8 cellular contexts compared by ENCODE assay signal in the genomic region with DNA sequence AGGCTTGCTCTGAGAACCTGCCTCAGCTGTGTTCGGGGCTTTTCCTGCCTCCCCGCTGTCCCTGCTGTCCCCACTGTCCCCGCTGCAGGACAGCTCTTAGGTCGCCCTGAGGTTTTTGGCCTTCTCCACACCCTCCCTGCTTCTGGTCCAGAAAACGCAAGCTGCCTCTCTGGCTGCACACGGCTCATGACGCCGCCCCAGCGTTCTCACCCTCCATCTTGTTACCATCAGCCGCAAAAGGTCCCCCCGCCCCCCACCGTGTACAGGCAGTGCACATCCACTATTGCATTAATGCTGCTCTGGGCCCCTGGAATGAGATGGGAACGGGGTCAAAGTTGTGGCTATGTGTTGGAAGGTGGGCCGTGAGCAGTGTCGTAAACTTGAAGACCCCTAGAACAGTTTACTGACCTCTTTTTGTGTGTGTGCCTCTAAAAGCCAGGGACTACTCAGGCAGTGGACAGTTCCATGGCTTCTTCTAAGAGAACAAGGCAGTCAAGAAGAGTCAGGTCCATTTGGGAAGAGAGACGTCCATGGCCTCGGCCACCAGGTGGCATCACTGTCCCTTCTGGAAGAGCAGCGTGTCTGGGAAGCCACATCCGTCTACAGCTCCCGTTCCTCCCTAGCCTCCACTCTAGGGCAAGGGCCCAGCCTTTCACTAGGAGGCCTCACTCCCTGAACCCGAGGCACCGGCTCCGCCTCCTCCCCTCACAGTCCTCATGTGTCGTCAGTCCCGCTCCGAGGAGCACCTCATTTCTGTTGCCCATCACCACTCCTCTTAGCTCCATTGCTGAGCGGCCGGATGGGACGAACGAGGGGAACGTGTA. TPM values are rescaled to one million over a fixed set of nuclear protein-coding genes. Genes with fewer than 3 reads are reported as not detected.
DNase-seq lines count a peak whose midpoint lies in the region; ATAC-seq, FAIRE-seq and TF ChIP-seq lines count a peak whose summit lies in the region.

No MANE protein-coding gene starts in this region.

- TF ChIP-seq CTCF in WTC11 (IDR thresholded peaks at IDR 0.05) = peak; percentile 80
- TF ChIP-seq CTCF in bronchial epithelial cell (IDR thresholded peaks at IDR 0.05; ENCODE audit: insufficient read depth, low read length, severe bottlenecking) = peak; percentile 93
- TF ChIP-seq CTCF in kidney (IDR thresholded peaks at IDR 0.05; ENCODE audit: borderline replicate concordance, extremely low read depth, insufficient read depth) = peak; percentile 96

- intact Hi-C loops in kidney (cut with DNase I) = loop anchor here (5.0 kb wide), 1 partner anchor 135 kb away; no protein-coding TSS in a partner anchor

- H3K9me3 Mint-ChIP-seq in WTC11 = peaks cover 3% of the 10 kb centered on the region; the same call in 1 of the 2 replicates

- H3K27ac Mint-ChIP-seq in WTC11 = peak overlapping the region; percentile 76

- no peaks in the 10 kb centered on the region for H3K27me3 Mint-ChIP-seq in WTC11 (ENCODE audit: low read depth)

- H3K9me3 ChIP-seq in kidney (ENCODE audit: control insufficient read depth in 1 of 2, low read length in 2 of 2) = no peaks in the 10 kb centered on the region

- no peak overlapping the region for H3K27ac ChIP-seq in kidney (ENCODE audit: low read depth in 2 of 2, low read length in 2 of 2)

- H3K27me3 ChIP-seq in bronchial epithelial cell (ENCODE audit: control insufficient read depth, insufficient read depth, low read length) = no peaks in the 10 kb centered on the region

- CTCF ChIA-PET in WTC11 (lab: Charles Lee) = interaction anchor here (0.6 to 3.4 kb wide), 34 partner anchors 8 to 916 kb away, joined by 3 to 55 read pairs (median 4); partner anchors contain the start of gene DENND2A

- no peak overlapping the region for H3K4me3 Mint-ChIP-seq in WTC11

- H3K9ac ChIP-seq in kidney (ENCODE audit: low read length in 2 of 2) = peak overlapping the region in 1 of 2 donors; percentile 34

- H3K36me3 ChIP-seq in bronchial epithelial cell (ENCODE audit: control insufficient read depth, insufficient read depth, low read length) (no peaks in the 10 kb centered on the region), kidney (ENCODE audit: control insufficient read depth in 1 of 2, insufficient read depth in 2 of 2, low read length in 2 of 2) (no peaks in the 10 kb centered on the region)

- H3K4me3 ChIP-seq in bronchial epithelial cell (ENCODE audit: low read depth, low read length) (no peak overlapping the region), kidney (ENCODE audit: low read length in 2 of 2) (no peak overlapping the region)

- peak; percentile 66 for DNase-seq in CMK (ENCODE audit: low read depth)
- peak; percentile 85 for DNase-seq in HCEC 1CT
- peak; percentile 74 for DNase-seq in NCI-H226
- peak; percentile 95 for DNase-seq in WTC11 (ENCODE audit: low spot score)
- peak; percentile 79 for DNase-seq in bronchial epithelial cell (ENCODE audit: low read depth)
- DNase-seq in kidney = peak; percentile 95
- DNase-seq in stimulated activated CD4-positive, alpha-beta T cell treated with anti-CD3 and anti-CD28 coated beads, Interleukin-15, amount 100 ng/mL, for 48 hours (ENCODE audit: low read depth in 2 of 2) = peak; percentile 47 to 66
- no peak for DNase-seq in cortex of kidney (lab: John Stamatoyannopoulos, UW)

- peaks cover 0 to 2% of the 10 kb centered on the region in 2 donors for H3K4me1 ChIP-seq in kidney (ENCODE audit: control insufficient read depth in 1 of 2, insufficient read depth in 1 of 2, low read depth in 1 of 2, low read length in 2 of 2)

- no peaks in the 10 kb centered on the region for H3K36me3 Mint-ChIP-seq in WTC11

- peak; percentile 93 for ATAC-seq in WTC11

- POLR2A ChIA-PET in WTC11 (lab: Charles Lee) = interaction anchor here (1.0 to 1.2 kb wide), 2 partner anchors 118 to 123 kb away, joined by 3 to 5 read pairs; partner anchors contain the start of gene DENND2A

- H3K4me1 Mint-ChIP-seq in WTC11 = peaks cover 20% of the 10 kb centered on the region

- FAIRE-seq in bronchial epithelial cell (lab: Jason Lieb, UNC) (peak; percentile 55), kidney (lab: Jason Lieb, UNC) (no peak)

TF ChIP-seq in WTC11, 78 proteins besides CTCF, POLR2A, EP300 and RAD21:
- TF ChIP-seq, protein P1, sequence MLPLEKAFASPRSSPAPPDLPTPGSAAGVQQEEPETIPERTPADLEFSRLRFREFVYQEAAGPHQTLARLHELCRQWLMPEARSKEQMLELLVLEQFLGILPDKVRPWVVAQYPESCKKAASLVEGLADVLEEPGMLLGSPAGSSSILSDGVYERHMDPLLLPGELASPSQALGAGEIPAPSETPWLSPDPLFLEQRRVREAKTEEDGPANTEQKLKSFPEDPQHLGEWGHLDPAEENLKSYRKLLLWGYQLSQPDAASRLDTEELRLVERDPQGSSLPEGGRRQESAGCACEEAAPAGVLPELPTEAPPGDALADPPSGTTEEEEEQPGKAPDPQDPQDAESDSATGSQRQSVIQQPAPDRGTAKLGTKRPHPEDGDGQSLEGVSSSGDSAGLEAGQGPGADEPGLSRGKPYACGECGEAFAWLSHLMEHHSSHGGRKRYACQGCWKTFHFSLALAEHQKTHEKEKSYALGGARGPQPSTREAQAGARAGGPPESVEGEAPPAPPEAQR (CRISPR knock-in tag; IDR thresholded peaks at IDR 0.05) = peak; percentile 37; the same call in 1 of the 2 replicates
- TF ChIP-seq ZNF263 (CRISPR knock-in tag; IDR thresholded peaks at IDR 0.05; ENCODE audit: low read depth) (peak; percentile 100), SP1 (CRISPR knock-in tag; conservative IDR thresholded peaks at IDR 0.05) (peak; percentile 76), ZNF396 (CRISPR knock-in tag; IDR thresholded peaks at IDR 0.05; ENCODE audit: borderline replicate concordance) (peak; percentile 87; the same call in 1 of the 2 replicates), ATF1 (CRISPR knock-in tag; IDR thresholded peaks at IDR 0.05) (no peak), CBFB (CRISPR knock-in tag; IDR thresholded peaks at IDR 0.05; ENCODE audit: low read depth) (no peak), NFATC4 (CRISPR knock-in tag; IDR thresholded peaks at IDR 0.05) (no peak), FOXK1 (CRISPR knock-in tag; IDR thresholded peaks at IDR 0.05) (peak; percentile 46; the same call in 1 of the 2 replicates), MAX (CRISPR knock-in tag; IDR thresholded peaks at IDR 0.05) (peak; percentile 57; the same call in 1 of the 2 replicates), NFE2L1 (CRISPR knock-in tag; IDR thresholded peaks at IDR 0.05) (peak; percentile 41; the same call in 1 of the 2 replicates), FOXP1 (CRISPR knock-in tag; IDR thresholded peaks at IDR 0.05; ENCODE audit: borderline replicate concordance) (peak; percentile 77; the same call in 1 of the 2 replicates), IRF2 (CRISPR knock-in tag; IDR thresholded peaks at IDR 0.05; ENCODE audit: borderline replicate concordance, low read depth) (no peak)
- TF ChIP-seq, protein P2, sequence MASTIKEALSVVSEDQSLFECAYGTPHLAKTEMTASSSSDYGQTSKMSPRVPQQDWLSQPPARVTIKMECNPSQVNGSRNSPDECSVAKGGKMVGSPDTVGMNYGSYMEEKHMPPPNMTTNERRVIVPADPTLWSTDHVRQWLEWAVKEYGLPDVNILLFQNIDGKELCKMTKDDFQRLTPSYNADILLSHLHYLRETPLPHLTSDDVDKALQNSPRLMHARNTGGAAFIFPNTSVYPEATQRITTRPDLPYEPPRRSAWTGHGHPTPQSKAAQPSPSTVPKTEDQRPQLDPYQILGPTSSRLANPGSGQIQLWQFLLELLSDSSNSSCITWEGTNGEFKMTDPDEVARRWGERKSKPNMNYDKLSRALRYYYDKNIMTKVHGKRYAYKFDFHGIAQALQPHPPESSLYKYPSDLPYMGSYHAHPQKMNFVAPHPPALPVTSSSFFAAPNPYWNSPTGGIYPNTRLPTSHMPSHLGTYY (CRISPR knock-in tag; IDR thresholded peaks at IDR 0.05) = peak; percentile 52; the same call in 1 of the 2 replicates
- TF ChIP-seq, protein P3, sequence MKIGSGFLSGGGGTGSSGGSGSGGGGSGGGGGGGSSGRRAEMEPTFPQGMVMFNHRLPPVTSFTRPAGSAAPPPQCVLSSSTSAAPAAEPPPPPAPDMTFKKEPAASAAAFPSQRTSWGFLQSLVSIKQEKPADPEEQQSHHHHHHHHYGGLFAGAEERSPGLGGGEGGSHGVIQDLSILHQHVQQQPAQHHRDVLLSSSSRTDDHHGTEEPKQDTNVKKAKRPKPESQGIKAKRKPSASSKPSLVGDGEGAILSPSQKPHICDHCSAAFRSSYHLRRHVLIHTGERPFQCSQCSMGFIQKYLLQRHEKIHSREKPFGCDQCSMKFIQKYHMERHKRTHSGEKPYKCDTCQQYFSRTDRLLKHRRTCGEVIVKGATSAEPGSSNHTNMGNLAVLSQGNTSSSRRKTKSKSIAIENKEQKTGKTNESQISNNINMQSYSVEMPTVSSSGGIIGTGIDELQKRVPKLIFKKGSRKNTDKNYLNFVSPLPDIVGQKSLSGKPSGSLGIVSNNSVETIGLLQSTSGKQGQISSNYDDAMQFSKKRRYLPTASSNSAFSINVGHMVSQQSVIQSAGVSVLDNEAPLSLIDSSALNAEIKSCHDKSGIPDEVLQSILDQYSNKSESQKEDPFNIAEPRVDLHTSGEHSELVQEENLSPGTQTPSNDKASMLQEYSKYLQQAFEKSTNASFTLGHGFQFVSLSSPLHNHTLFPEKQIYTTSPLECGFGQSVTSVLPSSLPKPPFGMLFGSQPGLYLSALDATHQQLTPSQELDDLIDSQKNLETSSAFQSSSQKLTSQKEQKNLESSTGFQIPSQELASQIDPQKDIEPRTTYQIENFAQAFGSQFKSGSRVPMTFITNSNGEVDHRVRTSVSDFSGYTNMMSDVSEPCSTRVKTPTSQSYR (CRISPR knock-in tag; IDR thresholded peaks at IDR 0.05) = no peak
- TF ChIP-seq, protein P4, sequence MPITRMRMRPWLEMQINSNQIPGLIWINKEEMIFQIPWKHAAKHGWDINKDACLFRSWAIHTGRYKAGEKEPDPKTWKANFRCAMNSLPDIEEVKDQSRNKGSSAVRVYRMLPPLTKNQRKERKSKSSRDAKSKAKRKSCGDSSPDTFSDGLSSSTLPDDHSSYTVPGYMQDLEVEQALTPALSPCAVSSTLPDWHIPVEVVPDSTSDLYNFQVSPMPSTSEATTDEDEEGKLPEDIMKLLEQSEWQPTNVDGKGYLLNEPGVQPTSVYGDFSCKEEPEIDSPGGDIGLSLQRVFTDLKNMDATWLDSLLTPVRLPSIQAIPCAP (CRISPR knock-in tag; IDR thresholded peaks at IDR 0.05) = no peak
TF ChIP-seq in WTC11: peak in this region for 9.

RNA-seq across cellular contexts. Expression of gene MKRN1, which starts 38.5 kb away (rescaled TPM):
- 106 to 121 TPM (median 106 TPM) in 3 replicates for total RNA-seq in WTC11 (2021)
- total RNA-seq in bronchial epithelial cell = 93.6 and 99.5 TPM in 2 replicates
- total RNA-seq in kidney = 106 TPM
- 48.8 TPM for polyA plus RNA-seq in kidney (ENCODE audit: insufficient read depth, low read depth, low replicate concordance)
